In the genomic region with DNA sequence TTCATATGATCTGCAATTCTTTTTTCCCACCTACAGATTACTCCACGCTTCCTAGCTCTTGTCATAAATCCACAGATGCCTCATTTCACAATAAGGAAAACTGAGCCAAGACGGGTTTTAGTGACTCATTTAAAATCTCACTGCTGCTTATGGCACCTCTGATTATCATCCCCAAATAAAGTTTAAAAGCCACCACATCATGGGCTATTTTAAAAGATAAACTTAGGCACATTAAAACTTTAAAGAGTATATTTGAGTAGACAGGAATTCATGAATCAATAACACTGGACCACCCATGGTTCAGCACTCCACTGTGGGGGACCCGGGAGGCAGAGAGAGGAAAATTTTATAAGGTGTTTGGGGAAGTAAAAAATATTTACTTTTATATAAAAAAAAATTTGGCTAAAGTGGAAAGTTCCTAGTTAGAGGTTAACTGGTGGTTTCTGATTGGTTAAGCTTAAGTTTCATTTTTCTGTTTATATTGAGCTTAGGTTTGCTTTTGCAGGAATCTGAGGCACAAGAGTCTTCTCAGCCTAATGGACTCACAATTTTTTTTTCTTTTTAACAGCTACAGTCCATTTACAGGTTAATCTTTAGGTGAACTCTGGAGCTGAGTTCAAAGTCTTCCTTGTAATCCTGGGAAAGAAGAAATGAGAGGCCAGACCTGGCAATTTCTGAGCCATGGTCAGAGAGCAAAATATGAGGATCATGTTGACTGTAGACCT, we compare ENCODE assay signal across 1 cellular context.
A peak's percentile ranks its signal among the peaks of the same experiment; 100 is the strongest.
TF ChIP-seq lines count a peak whose summit lies in the region.

No MANE protein-coding gene starts in this region.

TF ChIP-seq in HEK293, 187 proteins besides CTCF, POLR2A, EP300 and RAD21 (continued from another document and continues in another):
- TF ChIP-seq SP7 (tag by site-specific recombination; IDR thresholded peaks at IDR 0.05) (peak; percentile 31; the same call in 1 of the 2 replicates), ZNF664 (tag by site-specific recombination; IDR thresholded peaks at IDR 0.05) (peak; percentile 40; the same call in 1 of the 2 replicates), ZNF23 (tag by site-specific recombination; IDR thresholded peaks at IDR 0.05; ENCODE audit: borderline replicate concordance) (no peak), ZNF596 (tag by site-specific recombination; IDR thresholded peaks at IDR 0.05) (peak; percentile 58; the same call in 1 of the 2 replicates), MZF1 (tag by site-specific recombination; IDR thresholded peaks at IDR 0.05; ENCODE audit: borderline replicate concordance) (peak; percentile 68; the same call in 1 of the 2 replicates), ZNF148 (tag by site-specific recombination; IDR thresholded peaks at IDR 0.05; ENCODE audit: borderline replicate concordance) (no peak), TCF7L2 (IDR thresholded peaks at IDR 0.05; ENCODE audit: borderline replicate concordance, low read depth, low read length) (peak; percentile 12; the same call in 1 of the 2 replicates), ZNF18 (tag by site-specific recombination; IDR thresholded peaks at IDR 0.05) (peak; percentile 59; the same call in 1 of the 2 replicates), ZNF561 (tag by site-specific recombination; IDR thresholded peaks at IDR 0.05; ENCODE audit: borderline replicate concordance) (peak; percentile 82), GFI1B (tag by site-specific recombination; IDR thresholded peaks at IDR 0.05) (0 out of 2 replicates have a peak, but pooled peaks have one; percentile 9), ZXDB (tag by site-specific recombination; IDR thresholded peaks at IDR 0.05) (peak; percentile 71), ZNF10 (tag by site-specific recombination; IDR thresholded peaks at IDR 0.05) (peak; percentile 27; the same call in 1 of the 2 replicates), ZNF214 (tag by site-specific recombination; IDR thresholded peaks at IDR 0.05; ENCODE audit: borderline replicate concordance) (peak; percentile 36; the same call in 1 of the 2 replicates), ZBTB44 (tag by site-specific recombination; IDR thresholded peaks at IDR 0.05) (peak; percentile 78), GLI2 (tag by site-specific recombination; IDR thresholded peaks at IDR 0.05; ENCODE audit: borderline replicate concordance, low read depth) (peak; percentile 36; the same call in 1 of the 2 replicates), ZNF629 (tag by site-specific recombination; IDR thresholded peaks at IDR 0.05) (0 out of 2 replicates have a peak, but pooled peaks have one; percentile 27), ZNF658 (tag by site-specific recombination; IDR thresholded peaks at IDR 0.05) (no peak), ZNF2 (tag by site-specific recombination; IDR thresholded peaks at IDR 0.05) (0 out of 2 replicates have a peak, but pooled peaks have one; percentile 26), ZNF792 (tag by site-specific recombination; IDR thresholded peaks at IDR 0.05) (0 out of 2 replicates have a peak, but pooled peaks have one; percentile 2), SCRT1 (tag by site-specific recombination; IDR thresholded peaks at IDR 0.05; ENCODE audit: borderline replicate concordance) (peak; percentile 76), OSR2 (tag by site-specific recombination; IDR thresholded peaks at IDR 0.05) (peak; percentile 92), BCL11A (tag by site-specific recombination; IDR thresholded peaks at IDR 0.05; ENCODE audit: low read depth) (peak; percentile 68), ZBTB17 (tag by site-specific recombination; IDR thresholded peaks at IDR 0.05) (0 out of 2 replicates have a peak, but pooled peaks have one; percentile 35), PRDM1 (tag by site-specific recombination; IDR thresholded peaks at IDR 0.05) (no peak), TRIM28 (IDR thresholded peaks at IDR 0.05; ENCODE audit: borderline replicate concordance, low read length) (no peak), ZNF514 (tag by site-specific recombination; IDR thresholded peaks at IDR 0.05) (no peak), ZFP3 (tag by site-specific recombination; IDR thresholded peaks at IDR 0.05; ENCODE audit: low read depth) (no peak), ZNF530 (tag by site-specific recombination; IDR thresholded peaks at IDR 0.05; ENCODE audit: low read depth) (no peak), ZSCAN5A (tag by site-specific recombination; IDR thresholded peaks at IDR 0.05) (no peak), ZBTB10 (tag by site-specific recombination; IDR thresholded peaks at IDR 0.05) (no peak), GLIS1 (tag by site-specific recombination; IDR thresholded peaks at IDR 0.05) (peak; percentile 96), ZFP69B (tag by site-specific recombination; IDR thresholded peaks at IDR 0.05) (peak; percentile 10; the same call in 1 of the 2 replicates), ZSCAN23 (tag by site-specific recombination; IDR thresholded peaks at IDR 0.05) (no peak), ZNF843 (tag by site-specific recombination; IDR thresholded peaks at IDR 0.05) (peak; percentile 85)
- TF ChIP-seq, protein P1, sequence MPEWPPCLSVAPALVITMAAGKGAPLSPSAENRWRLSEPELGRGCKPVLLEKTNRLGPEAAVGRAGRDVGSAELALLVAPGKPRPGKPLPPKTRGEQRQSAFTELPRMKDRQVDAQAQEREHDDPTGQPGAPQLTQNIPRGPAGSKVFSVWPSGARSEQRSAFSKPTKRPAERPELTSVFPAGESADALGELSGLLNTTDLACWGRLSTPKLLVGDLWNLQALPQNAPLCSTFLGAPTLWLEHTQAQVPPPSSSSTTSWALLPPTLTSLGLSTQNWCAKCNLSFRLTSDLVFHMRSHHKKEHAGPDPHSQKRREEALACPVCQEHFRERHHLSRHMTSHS (tag by site-specific recombination; IDR thresholded peaks at IDR 0.05) = no peak
- TF ChIP-seq, protein P2, sequence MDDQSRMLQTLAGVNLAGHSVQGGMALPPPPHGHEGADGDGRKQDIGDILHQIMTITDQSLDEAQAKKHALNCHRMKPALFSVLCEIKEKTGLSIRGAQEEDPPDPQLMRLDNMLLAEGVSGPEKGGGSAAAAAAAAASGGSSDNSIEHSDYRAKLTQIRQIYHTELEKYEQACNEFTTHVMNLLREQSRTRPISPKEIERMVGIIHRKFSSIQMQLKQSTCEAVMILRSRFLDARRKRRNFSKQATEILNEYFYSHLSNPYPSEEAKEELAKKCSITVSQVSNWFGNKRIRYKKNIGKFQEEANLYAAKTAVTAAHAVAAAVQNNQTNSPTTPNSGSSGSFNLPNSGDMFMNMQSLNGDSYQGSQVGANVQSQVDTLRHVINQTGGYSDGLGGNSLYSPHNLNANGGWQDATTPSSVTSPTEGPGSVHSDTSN (CRISPR knock-in tag; IDR thresholded peaks at IDR 0.05) = no peak
- TF ChIP-seq, protein P3, sequence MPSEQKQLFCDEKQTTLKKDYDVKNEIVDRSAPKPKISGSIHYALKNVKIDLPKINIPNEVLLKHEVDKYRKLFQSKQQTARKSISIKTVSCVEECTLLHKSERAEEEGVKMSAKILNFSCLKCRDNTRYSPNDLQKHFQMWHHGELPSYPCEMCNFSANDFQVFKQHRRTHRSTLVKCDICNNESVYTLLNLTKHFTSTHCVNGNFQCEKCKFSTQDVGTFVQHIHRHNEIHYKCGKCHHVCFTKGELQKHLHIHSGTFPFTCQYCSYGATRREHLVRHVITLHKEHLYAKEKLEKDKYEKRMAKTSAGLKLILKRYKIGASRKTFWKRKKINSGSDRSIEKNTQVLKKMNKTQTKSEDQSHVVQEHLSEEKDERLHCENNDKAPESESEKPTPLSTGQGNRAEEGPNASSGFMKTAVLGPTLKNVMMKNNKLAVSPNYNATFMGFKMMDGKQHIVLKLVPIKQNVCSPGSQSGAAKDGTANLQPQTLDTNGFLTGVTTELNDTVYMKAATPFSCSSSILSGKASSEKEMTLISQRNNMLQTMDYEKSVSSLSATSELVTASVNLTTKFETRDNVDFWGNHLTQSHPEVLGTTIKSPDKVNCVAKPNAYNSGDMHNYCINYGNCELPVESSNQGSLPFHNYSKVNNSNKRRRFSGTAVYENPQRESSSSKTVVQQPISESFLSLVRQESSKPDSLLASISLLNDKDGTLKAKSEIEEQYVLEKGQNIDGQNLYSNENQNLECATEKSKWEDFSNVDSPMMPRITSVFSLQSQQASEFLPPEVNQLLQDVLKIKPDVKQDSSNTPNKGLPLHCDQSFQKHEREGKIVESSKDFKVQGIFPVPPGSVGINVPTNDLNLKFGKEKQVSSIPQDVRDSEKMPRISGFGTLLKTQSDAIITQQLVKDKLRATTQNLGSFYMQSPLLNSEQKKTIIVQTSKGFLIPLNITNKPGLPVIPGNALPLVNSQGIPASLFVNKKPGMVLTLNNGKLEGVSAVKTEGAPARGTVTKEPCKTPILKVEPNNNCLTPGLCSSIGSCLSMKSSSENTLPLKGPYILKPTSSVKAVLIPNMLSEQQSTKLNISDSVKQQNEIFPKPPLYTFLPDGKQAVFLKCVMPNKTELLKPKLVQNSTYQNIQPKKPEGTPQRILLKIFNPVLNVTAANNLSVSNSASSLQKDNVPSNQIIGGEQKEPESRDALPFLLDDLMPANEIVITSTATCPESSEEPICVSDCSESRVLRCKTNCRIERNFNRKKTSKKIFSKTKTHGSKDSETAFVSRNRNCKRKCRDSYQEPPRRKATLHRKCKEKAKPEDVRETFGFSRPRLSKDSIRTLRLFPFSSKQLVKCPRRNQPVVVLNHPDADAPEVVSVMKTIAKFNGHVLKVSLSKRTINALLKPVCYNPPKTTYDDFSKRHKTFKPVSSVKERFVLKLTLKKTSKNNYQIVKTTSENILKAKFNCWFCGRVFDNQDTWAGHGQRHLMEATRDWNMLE (tag by site-specific recombination; conservative IDR thresholded peaks at IDR 0.05; ENCODE audit: low read depth) = peak; percentile 23; the same call in 1 of the 2 replicates
